1 cellular context compared by ENCODE assay signal in the genomic region with DNA sequence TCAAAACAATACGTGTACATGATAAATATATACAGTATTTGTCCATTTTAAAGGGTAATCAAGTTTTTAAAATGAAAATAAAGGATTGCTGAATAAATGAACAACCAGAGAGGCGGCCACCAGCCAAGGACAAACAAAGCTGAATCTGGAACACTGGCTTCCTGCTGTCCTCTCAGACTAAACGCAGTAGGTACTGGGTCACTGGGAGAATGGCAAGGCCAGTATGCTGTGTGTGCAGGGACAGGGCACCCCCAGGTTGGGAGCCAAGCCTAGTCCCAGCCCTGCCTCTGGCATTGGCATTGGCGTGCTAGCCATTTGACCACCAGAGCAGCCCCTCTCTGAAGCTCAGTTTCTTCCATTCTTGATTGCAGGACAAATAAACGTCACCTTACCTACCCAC.
TF ChIP-seq lines count a peak whose summit lies in the region.

No MANE protein-coding gene starts in this region.

TF ChIP-seq in WTC11, 78 proteins besides CTCF, POLR2A, EP300 and RAD21 (continued from another document):
- TF ChIP-seq, protein P1, sequence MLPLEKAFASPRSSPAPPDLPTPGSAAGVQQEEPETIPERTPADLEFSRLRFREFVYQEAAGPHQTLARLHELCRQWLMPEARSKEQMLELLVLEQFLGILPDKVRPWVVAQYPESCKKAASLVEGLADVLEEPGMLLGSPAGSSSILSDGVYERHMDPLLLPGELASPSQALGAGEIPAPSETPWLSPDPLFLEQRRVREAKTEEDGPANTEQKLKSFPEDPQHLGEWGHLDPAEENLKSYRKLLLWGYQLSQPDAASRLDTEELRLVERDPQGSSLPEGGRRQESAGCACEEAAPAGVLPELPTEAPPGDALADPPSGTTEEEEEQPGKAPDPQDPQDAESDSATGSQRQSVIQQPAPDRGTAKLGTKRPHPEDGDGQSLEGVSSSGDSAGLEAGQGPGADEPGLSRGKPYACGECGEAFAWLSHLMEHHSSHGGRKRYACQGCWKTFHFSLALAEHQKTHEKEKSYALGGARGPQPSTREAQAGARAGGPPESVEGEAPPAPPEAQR (CRISPR knock-in tag; IDR thresholded peaks at IDR 0.05) = no peak
- no peak for TF ChIP-seq RELA (CRISPR knock-in tag; IDR thresholded peaks at IDR 0.05; ENCODE audit: borderline replicate concordance)
- no peak for TF ChIP-seq ELF4 (CRISPR knock-in tag; IDR thresholded peaks at IDR 0.05; ENCODE audit: low read depth)
